ENCODE assay signal across 13 cellular contexts in genomic region chr2:66446924-66447323, GRCh38. TPM values are rescaled to one million over a fixed set of nuclear protein-coding genes. Genes with fewer than 3 reads are reported as not detected.
DNase-seq lines count a peak whose midpoint lies in the region; ATAC-seq and TF ChIP-seq lines count a peak whose summit lies in the region.
"Had no signal": no experiment of that assay in that cellular context is flagged by ENCODE, and none has a peak within 500 bp of the region (broad histone marks: within the 10 kb centered on the region; RNA-seq: fewer than 3 reads in every experiment).

No MANE protein-coding gene starts in this region.

- WGBS in trophoblast cell (ENCODE audit: extremely low coverage, insufficient coverage, insufficient read length) = no CpG with 5 or more reads among the region's 8 CpGs

- H3K9me3 Mint-ChIP-seq in activated CD8-positive, alpha-beta T cell treated with anti-CD3 and anti-CD28 coated beads, Interleukin-2, amount 10 ng/mL, durations not matched to agents 7 days and 5 days (ENCODE audit: insufficient read depth) = no peaks in the 10 kb centered on the region

- TF ChIP-seq CTCF in AG04449 (IDR thresholded peaks at IDR 0.05; ENCODE audit: insufficient read depth, low read length, missing control alignments) = no peak
- no peak for TF ChIP-seq CTCF in Peyer's patch (IDR thresholded peaks at IDR 0.05)
- TF ChIP-seq CTCF in fibroblast of the aortic adventitia (IDR thresholded peaks at IDR 0.05; ENCODE audit: insufficient read depth, low read length) = no peak
- no peak for TF ChIP-seq CTCF in RWPE1 (conservative IDR thresholded peaks at IDR 0.05; ENCODE audit: low read depth)

- no peak for TF ChIP-seq POLR2A in Peyer's patch (IDR thresholded peaks at IDR 0.05)

- H3K23ac ChIP-seq in trophoblast cell (ENCODE audit: low read length) = no peak overlapping the region

- H4K12ac ChIP-seq in trophoblast cell (ENCODE audit: low read depth, low read length) = no peak overlapping the region

- H3K4me1 ChIP-seq in Peyer's patch = no peaks in the 10 kb centered on the region
- peaks cover 21 to 26% of the 10 kb centered on the region in 2 experiments for H3K4me1 ChIP-seq in trophoblast cell (ENCODE audit: control insufficient read depth in 1 of 2, insufficient read depth in 2 of 2, low read length in 2 of 2)

- H4K8ac ChIP-seq in trophoblast cell (ENCODE audit: low read depth, low read length) = no peak overlapping the region

- H2BK120ac ChIP-seq in trophoblast cell (ENCODE audit: insufficient read depth, low read length, poor library complexity) = no peak overlapping the region

- H3K79me2 ChIP-seq in trophoblast cell (ENCODE audit: control insufficient read depth, insufficient read depth, low read length, poor library complexity) = peaks cover 16% of the 10 kb centered on the region

- H3K27ac Mint-ChIP-seq in activated CD8-positive, alpha-beta T cell treated with anti-CD3 and anti-CD28 coated beads, Interleukin-2, amount 10 ng/mL, durations not matched to agents 7 days and 5 days = no peak overlapping the region
- H3K27ac Mint-ChIP-seq: B cell had no signal

- H3K27me3 Mint-ChIP-seq in activated CD8-positive, alpha-beta T cell treated with anti-CD3 and anti-CD28 coated beads, Interleukin-2, amount 10 ng/mL, durations not matched to agents 7 days and 5 days (ENCODE audit: low read depth) = peaks cover 16% of the 10 kb centered on the region

- H3K14ac ChIP-seq in trophoblast cell (ENCODE audit: low read length) = no peak overlapping the region

- H3K36me3 Mint-ChIP-seq in activated CD8-positive, alpha-beta T cell treated with anti-CD3 and anti-CD28 coated beads, Interleukin-2, amount 10 ng/mL, durations not matched to agents 7 days and 5 days (ENCODE audit: low read depth) = no peaks in the 10 kb centered on the region

- H3K9me3 ChIP-seq in Peyer's patch (no peaks in the 10 kb centered on the region), trophoblast cell (ENCODE audit: insufficient read depth, low read depth, low read length) (no peaks in the 10 kb centered on the region)

- H4K91ac ChIP-seq in trophoblast cell (ENCODE audit: low read depth, low read length) = no peak overlapping the region

- no peak overlapping the region for H2AK5ac ChIP-seq in trophoblast cell (ENCODE audit: low read length)

- no peak overlapping the region for H3K18ac ChIP-seq in trophoblast cell (ENCODE audit: low read length)

- H3K4me3 Mint-ChIP-seq in activated CD8-positive, alpha-beta T cell treated with anti-CD3 and anti-CD28 coated beads, Interleukin-2, amount 10 ng/mL, durations not matched to agents 7 days and 5 days = no peak overlapping the region
- H3K4me3 Mint-ChIP-seq: B cell had no signal

- peak overlapping the region; percentile 46 for H3K4me2 ChIP-seq in trophoblast cell (ENCODE audit: low read length)

- H3K9ac ChIP-seq in trophoblast cell (ENCODE audit: low read length) = no peak overlapping the region

- DNase-seq in AG04449 (ENCODE audit: low read depth, low spot score) (no peak), Peyer's patch (no peak), fibroblast of the aortic adventitia (ENCODE audit: low read depth) (peak; percentile 67), trophoblast cell (no peak), RWPE1 (ENCODE audit: low spot score) (no peak), A172 (ENCODE audit: low spot score) (no peak)
- DNase-seq in activated CD8-positive, alpha-beta T cell treated with anti-CD3 and anti-CD28 coated beads, Interleukin-2, amount 10 ng/mL, durations not matched to agents 7 days and 5 days = no peak
- DNase-seq in stimulated activated CD4-positive, alpha-beta T cell treated with anti-CD3 and anti-CD28 coated beads, Interleukin-2, amount 100 ng/mL, for 48 hours = no peak
- DNase-seq: activated CD4-positive, alpha-beta T cell treated with anti-CD3 and anti-CD28 coated beads for 1 hour; NCI-H1092 treated with DMSO at 0.1 percent for 48 hours; NCI-H69; stimulated activated naive CD4-positive, alpha-beta T cell treated with Interleukin-2 at 50 U/mL for 16 hours had no signal

- peaks cover 26% of the 10 kb centered on the region for H3K79me1 ChIP-seq in trophoblast cell (ENCODE audit: low read length)

- H3K36me3 ChIP-seq in Peyer's patch (no peaks in the 10 kb centered on the region), trophoblast cell (ENCODE audit: control insufficient read depth in 1 of 2, insufficient read depth in 2 of 2, low read length in 2 of 2) (peaks cover 5 to 7% of the 10 kb centered on the region in 2 experiments)

- POLR2A ChIA-PET in AG04449 (lab: Yijun Ruan, JAX) (interaction anchor here (2.7 to 5.8 kb wide), 2 partner anchors 9 to 12 kb away, joined by 14 to 55 read pairs; partner anchors contain the start of gene MEIS1), RWPE1 (lab: Yijun Ruan, JAX; ENCODE audit: low non-redundant PET) (interaction anchor here (1.2 kb wide), 1 partner anchor 14 kb away, joined by 4 read pairs; no protein-coding TSS in a partner anchor)
- POLR2A ChIA-PET in activated CD8-positive, alpha-beta T cell treated with anti-CD3 and anti-CD28 coated beads, Interleukin-2, amount 10 ng/mL, durations not matched to agents 7 days and 5 days (lab: Charles Lee) = no interaction called here

- no peak overlapping the region for H2AFZ ChIP-seq in trophoblast cell (ENCODE audit: insufficient read depth, low read length, poor library complexity)

- H2BK5ac ChIP-seq in trophoblast cell (ENCODE audit: low read depth, low read length, poor library complexity) = no peak overlapping the region

- no peak overlapping the region for H3K4ac ChIP-seq in trophoblast cell (ENCODE audit: low read depth, low read length)

- H3K27me3 ChIP-seq in Peyer's patch (no peaks in the 10 kb centered on the region), trophoblast cell (ENCODE audit: insufficient read depth, low read length) (no peaks in the 10 kb centered on the region)

- H3K27ac ChIP-seq in Peyer's patch (peak overlapping the region in 3 of 4 donors; percentile 62 to 94 (median 79)), trophoblast cell (ENCODE audit: low read depth, low read length) (no peak overlapping the region), RWPE1 (no peak overlapping the region)

- no peak for ATAC-seq in activated CD8-positive, alpha-beta T cell treated with anti-CD3 and anti-CD28 coated beads, Interleukin-2, amount 10 ng/mL, durations not matched to agents 7 days and 5 days

- no peaks in the 10 kb centered on the region for H3K4me1 Mint-ChIP-seq in activated CD8-positive, alpha-beta T cell treated with anti-CD3 and anti-CD28 coated beads, Interleukin-2, amount 10 ng/mL, durations not matched to agents 7 days and 5 days (ENCODE audit: low read depth)
- H3K4me1 Mint-ChIP-seq: B cell had no signal

- no peak overlapping the region for H2BK12ac ChIP-seq in trophoblast cell (ENCODE audit: low read length)

- CTCF ChIA-PET in AG04449 (lab: Yijun Ruan, JAX) (interaction anchor here (1.1 to 2.1 kb wide), 2 partner anchors 27 to 129 kb away, joined by 3 to 10 read pairs; no protein-coding TSS in a partner anchor), RWPE1 (lab: Yijun Ruan, JAX) (no interaction called here)
- CTCF ChIA-PET in activated CD8-positive, alpha-beta T cell treated with anti-CD3 and anti-CD28 coated beads, Interleukin-2, amount 10 ng/mL, durations not matched to agents 7 days and 5 days (lab: Charles Lee) = no interaction called here

- H3K4me3 ChIP-seq in AG04449 (ENCODE audit: low read depth, low read length) (peak overlapping the region; percentile 53), Peyer's patch (peak overlapping the region in 2 of 4 donors; percentile 28 to 60), fibroblast of the aortic adventitia (ENCODE audit: low read depth, low read length) (peak overlapping the region; percentile 71), trophoblast cell (ENCODE audit: low read depth, low read length) (no peak overlapping the region)

RNA-seq across cellular contexts. Expression of gene MEIS1, which starts 12.0 kb away (rescaled TPM):
- total RNA-seq in Peyer's patch (10 to 100 TPM in 3 of 4 donors, 1 to 10 TPM in 1; 7.2 to 64.4 (median 16.3) TPM), fibroblast of the aortic adventitia (ENCODE audit: low replicate concordance) (65.0 and 78.2 TPM in 2 replicates)
- 19.4 and 19.9 TPM in 2 replicates for polyA plus RNA-seq in trophoblast cell (2013)
- not detected for total RNA-seq in activated CD8-positive, alpha-beta T cell treated with anti-CD3 and anti-CD28 coated beads, Interleukin-2, amount 10 ng/mL, durations not matched to agents 7 days and 5 days
- total RNA-seq in A172 (2014; rRNA removed; shearing (Covaris generic)) = 29.0 and 30.1 TPM in 2 replicates
- total RNA-seq: B cell had no signal

Comparison
In these comparisons a context has a peak if more than half of its experiments do, and no peak if none do; other contexts are left out.
1. H3K27ac ChIP-seq: peak in Peyer's patch (3 of 4); none in trophoblast cell (single experiment) and RWPE1 (single experiment).
2. RNA of gene MEIS1, which starts 12.0 kb away (total RNA-seq): 65.0 to 78.2 TPM in fibroblast of the aortic adventitia, 29.0 to 30.1 TPM in A172 and 7.2 to 64.4 TPM in Peyer's patch; not detected in activated CD8-positive, alpha-beta T cell treated with anti-CD3 and anti-CD28 coated beads, Interleukin-2, amount 10 ng/mL, durations not matched to agents 7 days and 5 days; every median in the first group is over 4 times any median in the second.